ENCODE assay signal across 8 cellular contexts in genomic region chr6:11207199-11207968, GRCh38. TPM values are rescaled to one million over a fixed set of nuclear protein-coding genes. Genes with fewer than 3 reads are reported as not detected.
DNase-seq lines count a peak whose midpoint lies in the region; ATAC-seq and TF ChIP-seq lines count a peak whose summit lies in the region.

No MANE protein-coding gene starts in this region.

- POLR2A ChIA-PET in naive thymus-derived CD4-positive, alpha-beta T cell (lab: Charles Lee), result no interaction called here
- POLR2A ChIA-PET in HEK293T (lab: Yijun Ruan, JAX), result no interaction called here

- H3K4me3 Mint-ChIP-seq in naive thymus-derived CD4-positive, alpha-beta T cell, result no peak overlapping the region
- no peak overlapping the region for H3K4me3 Mint-ChIP-seq in stimulated activated naive CD8-positive, alpha-beta T cell treated with anti-CD3 and anti-CD28 coated beads, Interleukin-15, amount 100 ng/mL, for 72 hours

- no peaks in the 10 kb centered on the region for H3K27me3 Mint-ChIP-seq in naive thymus-derived CD4-positive, alpha-beta T cell
- H3K27me3 Mint-ChIP-seq in stimulated activated naive CD8-positive, alpha-beta T cell treated with anti-CD3 and anti-CD28 coated beads, Interleukin-15, amount 100 ng/mL, for 72 hours, result no peaks in the 10 kb centered on the region

- H3K9me3 ChIP-seq in naive thymus-derived CD4-positive, alpha-beta T cell (ENCODE audit: control insufficient read depth in 2 of 3, low read length in 3 of 3), result no peaks in the 10 kb centered on the region

- H3K27ac ChIP-seq in epithelial cell of prostate, result peak overlapping the region; percentile 80
- no peak overlapping the region for H3K27ac ChIP-seq in naive thymus-derived CD4-positive, alpha-beta T cell (ENCODE audit: low read depth, low read length)

- CTCF ChIA-PET in naive thymus-derived CD4-positive, alpha-beta T cell (lab: Charles Lee), result interaction anchor here (0.7 kb wide), 1 partner anchor 62 kb away, joined by 3 read pairs; no protein-coding TSS in a partner anchor
- CTCF ChIA-PET in HEK293T (lab: Yijun Ruan, JAX), result interaction anchor here (1.1 kb wide), 1 partner anchor 15 kb away, joined by 3 read pairs; no protein-coding TSS in a partner anchor

- DNase-seq in Daoy (ENCODE audit: low read depth) (peak; percentile 96), OCI-M1 (lab: John Stamatoyannopoulos, UW) (peak; percentile 66), epithelial cell of prostate (ENCODE audit: low read depth, low spot score) (peak; percentile 100), NCI-H2227 (lab: John Stamatoyannopoulos, UW; ENCODE audit: unreplicated experiment) (no peak), HEK293T (ENCODE audit: extremely low spot score) (no peak), G401 (ENCODE audit: low spot score) (no peak)
- DNase-seq in naive thymus-derived CD4-positive, alpha-beta T cell, result no peak
- DNase-seq in stimulated activated naive CD8-positive, alpha-beta T cell treated with anti-CD3 and anti-CD28 coated beads, Interleukin-15, amount 100 ng/mL, for 72 hours, result no peak

- no peaks in the 10 kb centered on the region for H3K36me3 ChIP-seq in naive thymus-derived CD4-positive, alpha-beta T cell (ENCODE audit: control insufficient read depth in 2 of 3, insufficient read depth in 3 of 3, low read length in 3 of 3)

- peaks cover 0 to 63% (median 38%) of the 10 kb centered on the region in 5 donors for H3K36me3 Mint-ChIP-seq in naive thymus-derived CD4-positive, alpha-beta T cell

- no peaks in the 10 kb centered on the region for H3K9me3 Mint-ChIP-seq in naive thymus-derived CD4-positive, alpha-beta T cell
- no peaks in the 10 kb centered on the region for H3K9me3 Mint-ChIP-seq in stimulated activated naive CD8-positive, alpha-beta T cell treated with anti-CD3 and anti-CD28 coated beads, Interleukin-15, amount 100 ng/mL, for 72 hours

- ATAC-seq in naive thymus-derived CD4-positive, alpha-beta T cell, result peak; percentile 85
- no peak for ATAC-seq in stimulated activated naive CD8-positive, alpha-beta T cell treated with anti-CD3 and anti-CD28 coated beads, Interleukin-15, amount 100 ng/mL, for 72 hours

- H3K4me1 Mint-ChIP-seq in naive thymus-derived CD4-positive, alpha-beta T cell, result peaks cover 17 to 75% (median 43%) of the 10 kb centered on the region in 7 donors
- H3K4me1 Mint-ChIP-seq in stimulated activated naive CD8-positive, alpha-beta T cell treated with anti-CD3 and anti-CD28 coated beads, Interleukin-15, amount 100 ng/mL, for 72 hours, result peaks cover 65% of the 10 kb centered on the region

- peak overlapping the region in 2 of 9 donors; percentile 44 to 59 for H3K27ac Mint-ChIP-seq in naive thymus-derived CD4-positive, alpha-beta T cell
- no peak overlapping the region for H3K27ac Mint-ChIP-seq in stimulated activated naive CD8-positive, alpha-beta T cell treated with anti-CD3 and anti-CD28 coated beads, Interleukin-15, amount 100 ng/mL, for 72 hours

- H3K4me3 ChIP-seq in naive thymus-derived CD4-positive, alpha-beta T cell (ENCODE audit: low read length), result no peak overlapping the region

- peaks cover 0 to 30% of the 10 kb centered on the region in 2 donors for H3K4me1 ChIP-seq in naive thymus-derived CD4-positive, alpha-beta T cell (ENCODE audit: control insufficient read depth in 2 of 2, insufficient read depth in 2 of 2, low read length in 2 of 2)

- in situ Hi-C loops in G401 (cut with HindIII; ENCODE audit: low sequenced_read_pairs), result no loop called here

- H3K27me3 ChIP-seq in naive thymus-derived CD4-positive, alpha-beta T cell (ENCODE audit: control insufficient read depth in 2 of 2, insufficient read depth in 2 of 2, low read length in 2 of 2), result no peaks in the 10 kb centered on the region

- intact Hi-C loops in naive thymus-derived CD4-positive, alpha-beta T cell (cut with micrococcal nuclease), result no loop called here

TF ChIP-seq in HEK293T, 16 proteins besides CTCF, POLR2A, EP300 and RAD21:
- TF ChIP-seq SP1 (IDR thresholded peaks at IDR 0.05) (no peak), NFRKB (IDR thresholded peaks at IDR 0.05) (no peak), HDGF (IDR thresholded peaks at IDR 0.05; ENCODE audit: borderline replicate concordance) (no peak), FOXM1 (IDR thresholded peaks at IDR 0.05; ENCODE audit: borderline replicate concordance) (no peak), ZNF384 (IDR thresholded peaks at IDR 0.05) (no peak), ELF4 (IDR thresholded peaks at IDR 0.05) (no peak), PKNOX1 (IDR thresholded peaks at IDR 0.05) (no peak), L3MBTL2 (conservative IDR thresholded peaks at IDR 0.05) (no peak), ARNT (IDR thresholded peaks at IDR 0.05) (no peak), FOXA1 (IDR thresholded peaks at IDR 0.05) (no peak), CTBP1 (IDR thresholded peaks at IDR 0.05; ENCODE audit: borderline replicate concordance) (no peak), FOXK2 (IDR thresholded peaks at IDR 0.05) (no peak), LEF1 (IDR thresholded peaks at IDR 0.05; ENCODE audit: borderline replicate concordance) (no peak), SUZ12 (IDR thresholded peaks at IDR 0.05) (no peak), TARDBP (IDR thresholded peaks at IDR 0.05) (no peak), BHLHE40 (IDR thresholded peaks at IDR 0.05; ENCODE audit: borderline replicate concordance) (no peak)

RNA-seq across cellular contexts. Expression of gene NEDD9, which starts 25.1 kb away (rescaled TPM):
- 20.5 and 21.8 TPM in 2 replicates for total RNA-seq in Daoy (2014; rRNA removed; shearing (Covaris generic))
- total RNA-seq in naive thymus-derived CD4-positive, alpha-beta T cell, result 10 to 100 TPM; 29.4 to 62.9 (median 40.2) TPM
- polyA plus RNA-seq in naive thymus-derived CD4-positive, alpha-beta T cell, result 10 to 100 TPM; 14.2 to 30.7 TPM
- total RNA-seq in G401 (2014; rRNA removed; shearing (Covaris generic)), result 83.1 and 96.4 TPM in 2 replicates

Comparison
In these comparisons a context has a peak if more than half of its experiments do, and no peak if none do; other contexts are left out.
1. DNase-seq: peak in Daoy (single experiment), OCI-M1 (single experiment) and epithelial cell of prostate (single experiment); none in naive thymus-derived CD4-positive, alpha-beta T cell (0 of 9), stimulated activated naive CD8-positive, alpha-beta T cell treated with anti-CD3 and anti-CD28 coated beads, Interleukin-15, amount 100 ng/mL, for 72 hours (0 of 2), NCI-H2227 (single experiment), HEK293T (single experiment) and G401 (single experiment).